ENCODE assay signal across 25 cellular contexts in genomic region chr7:83984076-83984475, GRCh38.
DNase-seq lines count a peak whose midpoint lies in the region; ATAC-seq and TF ChIP-seq lines count a peak whose summit lies in the region.
"Had no signal": no experiment of that assay in that cellular context is flagged by ENCODE, and none has a peak within 500 bp of the region (broad histone marks: within the 10 kb centered on the region; RNA-seq: fewer than 3 reads in every experiment).

No MANE protein-coding gene starts in this region.

- no peak overlapping the region for H3K4ac ChIP-seq in mesenchymal stem cell (ENCODE audit: low read depth in 1 of 2, low read length in 2 of 2)

- H3K36me3 ChIP-seq in HCT116 (ENCODE audit: control insufficient read depth in 1 of 2, insufficient read depth in 2 of 2, low read length in 2 of 2), result no peaks in the 10 kb centered on the region
- H3K36me3 ChIP-seq in mesenchymal stem cell (ENCODE audit: control insufficient read depth in 1 of 2, insufficient read depth in 2 of 2, low read depth in 1 of 2, low read length in 2 of 2), result no peaks in the 10 kb centered on the region

- H2BK5ac ChIP-seq in mesenchymal stem cell (ENCODE audit: low read depth, low read length, poor library complexity, severe bottlenecking), result no peak overlapping the region

- no peak overlapping the region for H4K91ac ChIP-seq in mesenchymal stem cell (ENCODE audit: low read length)

- H3K79me1 ChIP-seq in mesenchymal stem cell (replicated peaks; ENCODE audit: low read length, poor library complexity, severe bottlenecking), result no peaks in the 10 kb centered on the region

- no peak overlapping the region for H2BK15ac ChIP-seq in mesenchymal stem cell (ENCODE audit: low read depth, poor library complexity, severe bottlenecking)

- no peak overlapping the region for H2BK120ac ChIP-seq in mesenchymal stem cell (ENCODE audit: low read depth, low read length)

- DNase-seq in HCT116 (ENCODE audit: low read depth, low spot score) (no peak), choroid plexus epithelial cell (ENCODE audit: low read depth) (peak; percentile 33), fibroblast of peridontal ligament (ENCODE audit: extremely low read depth) (peak; percentile 40), mesenchymal stem cell (no peak), NCI-H1417 treated with DMSO at 0.1 percent for 48 hours (lab: John Stamatoyannopoulos, UW) (no peak)
- DNase-seq in stimulated activated CD4-positive, alpha-beta T cell treated with anti-CD3 and anti-CD28 coated beads, Interleukin-2, amount 100 ng/mL, for 24 hours, result no peak
- DNase-seq in activated effector memory CD4-positive, alpha-beta T cell treated with anti-CD3 and anti-CD28 coated beads, Interleukin-2, amount 50 U/mL, for 16 hours, result no peak
- DNase-seq: Caco-2; CD8-positive, alpha-beta T cell; DMS79; GF-D8; H7; Kasumi-1; NCI-H1092 treated with DMSO at 0.1 percent for 48 hours; NCI-H1436 treated with DMSO at 0.1 percent for 48 hours; NCI-H187 treated with DMSO at 0.1 percent for 48 hours; NCI-H2107; NCI-H446; NCI-H524 treated with DMSO at 0.1 percent for 48 hours; NCI-H774; SK-N-SH had no signal

- H2BK12ac ChIP-seq in mesenchymal stem cell (ENCODE audit: low read length in 2 of 2), result no peak overlapping the region

- no peaks in the 10 kb centered on the region; the same call in 1 of the 2 replicates for H4K20me1 ChIP-seq in HCT116 (ENCODE audit: insufficient read depth)

- CTCF ChIA-PET in HCT116 (lab: Charles Lee), result no interaction called here

- no peaks in the 10 kb centered on the region for H3K9me2 ChIP-seq in HCT116 (ENCODE audit: insufficient read depth)
- H3K9me2 ChIP-seq: SK-N-SH had no signal

- H3K27ac ChIP-seq in HCT116 (ENCODE audit: low read depth, low read length), result no peak overlapping the region
- H3K27ac ChIP-seq in mesenchymal stem cell (ENCODE audit: low read length, poor library complexity, severe bottlenecking), result no peak overlapping the region
- H3K27ac ChIP-seq: C4-2B had no signal

- no peak for TF ChIP-seq POLR2A in HCT116 (IDR thresholded peaks at IDR 0.05; ENCODE audit: borderline replicate concordance, extremely low read depth, insufficient read depth, insufficient read length)

- H3K4me1 ChIP-seq in HCT116 (ENCODE audit: control insufficient read depth in 1 of 2, insufficient read depth in 2 of 2, low read length in 2 of 2) (no peaks in the 10 kb centered on the region), mesenchymal stem cell (ENCODE audit: control insufficient read depth, insufficient read depth, low read depth, low read length) (no peaks in the 10 kb centered on the region)
- H3K4me1 ChIP-seq: Caco-2 had no signal

- H3K79me2 ChIP-seq in HCT116 (ENCODE audit: insufficient read depth, low read length), result no peaks in the 10 kb centered on the region

- H3K4me2 ChIP-seq in HCT116 (ENCODE audit: low read length), result no peak overlapping the region
- no peak overlapping the region for H3K4me2 ChIP-seq in mesenchymal stem cell (ENCODE audit: low read length, poor library complexity, severe bottlenecking)
- H3K4me2 ChIP-seq: SK-N-SH had no signal

- no peak overlapping the region for H3K18ac ChIP-seq in mesenchymal stem cell (ENCODE audit: low read depth in 1 of 2, low read length in 2 of 2)

- ATAC-seq in HCT116 (no peak), HG03196 (IDR thresholded peaks at IDR 0.05; ENCODE audit: unreplicated experiment) (no peak)
- ATAC-seq: CD8-positive, alpha-beta T cell; HepG2; K562 had no signal

- 90% methylated on average over 3 of the region's 4 CpGs for WGBS in mesenchymal stem cell

- H3K9me3 ChIP-seq in HCT116 (ENCODE audit: control insufficient read depth in 1 of 2, insufficient read depth in 1 of 2, low read depth in 1 of 2, low read length in 2 of 2) (no peaks in the 10 kb centered on the region), mesenchymal stem cell (ENCODE audit: control insufficient read depth, low read length) (no peaks in the 10 kb centered on the region)
- H3K9me3 ChIP-seq: Caco-2, SK-N-SH had no signal

- H2AK5ac ChIP-seq in mesenchymal stem cell (ENCODE audit: low read length, severe bottlenecking), result no peak overlapping the region

- no peak overlapping the region for H3K14ac ChIP-seq in mesenchymal stem cell (ENCODE audit: low read length in 2 of 2)

- H2AFZ ChIP-seq in HCT116 (ENCODE audit: low read depth, low read length, poor library complexity, severe bottlenecking) (peak overlapping the region; percentile 49), mesenchymal stem cell (ENCODE audit: low read depth, low read length) (no peak overlapping the region)

- POLR2A ChIA-PET in HCT116 (lab: Charles Lee), result no interaction called here

- intact Hi-C loops in HCT116 (cut with micrococcal nuclease), result no loop called here

- no peak for TF ChIP-seq RAD21 in HCT116 (IDR thresholded peaks at IDR 0.05; ENCODE audit: low read depth)

- RAD21 ChIA-PET in HCT116 (lab: Charles Lee; ENCODE audit: low non-redundant PET in 1 of 2, low total read pairs in 2 of 2, uncharacterized antibody in 2 of 2, unreplicated experiment in 2 of 2), result no interaction called here

- H4K8ac ChIP-seq in mesenchymal stem cell (ENCODE audit: low read length), result no peak overlapping the region

- H3K23ac ChIP-seq in mesenchymal stem cell (ENCODE audit: low read length in 2 of 2), result no peak overlapping the region

- TF ChIP-seq CTCF in HCT116 (IDR thresholded peaks at IDR 0.05 in 2 of 3, conservative IDR thresholded peaks at IDR 0.05 in 1 of 3; ENCODE audit: borderline replicate concordance in 1 of 3, insufficient read depth in 1 of 3, low read depth in 2 of 3, low read length in 2 of 3), result no peak
- no peak for TF ChIP-seq CTCF in choroid plexus epithelial cell (conservative IDR thresholded peaks at IDR 0.05; ENCODE audit: low read depth, low read length)

- H3K27me3 ChIP-seq in HCT116 (ENCODE audit: insufficient read depth, low read length) (no peaks in the 10 kb centered on the region), mesenchymal stem cell (ENCODE audit: control insufficient read depth in 1 of 2, insufficient read depth in 1 of 2, low read length in 2 of 2) (no peaks in the 10 kb centered on the region)

- no peak overlapping the region for H3K4me3 ChIP-seq in HCT116 (replicated peaks in 1 of 2; ENCODE audit: low read depth in 1 of 2, low read length in 2 of 2)
- no peak overlapping the region for H3K4me3 ChIP-seq in choroid plexus epithelial cell (ENCODE audit: low read depth, low read length)
- H3K4me3 ChIP-seq in mesenchymal stem cell (ENCODE audit: insufficient read depth in 1 of 2, low read depth in 1 of 2, low read length in 2 of 2), result no peak overlapping the region
- H3K4me3 ChIP-seq: K562 had no signal

- H3K9ac ChIP-seq in HCT116 (ENCODE audit: low read length), result no peak overlapping the region
- peak overlapping the region; percentile 59 for H3K9ac ChIP-seq in mesenchymal stem cell (ENCODE audit: low read length)
- H3K9ac ChIP-seq: SK-N-SH had no signal

- BruUV-seq in HCT116 (replicated peaks; lab: Mats Ljungman, UMichigan), result no TSS peak

TF ChIP-seq in HCT116, 20 proteins besides CTCF, POLR2A, EP300 and RAD21 (continues in another document):
- no peak for TF ChIP-seq ZBTB33 (IDR thresholded peaks at IDR 0.05; ENCODE audit: extremely low read depth, insufficient replicate concordance, low read length)
- no peak for TF ChIP-seq TCF7L2 (IDR thresholded peaks at IDR 0.05; ENCODE audit: borderline replicate concordance, extremely low read depth, insufficient read depth, insufficient read length)
- no peak for TF ChIP-seq MAX (IDR thresholded peaks at IDR 0.05)
- no peak for TF ChIP-seq ZFX (IDR thresholded peaks at IDR 0.05)
- TF ChIP-seq ZNF274 (IDR thresholded peaks at IDR 0.05; ENCODE audit: low read depth, low read length), result no peak
- TF ChIP-seq POLR2AphosphoS5 (IDR thresholded peaks at IDR 0.05; ENCODE audit: low read depth, low read length), result no peak
- TF ChIP-seq REST (IDR thresholded peaks at IDR 0.05; ENCODE audit: low read depth), result no peak

Comparison
In these comparisons a context has a peak if more than half of its experiments do, and no peak if none do; other contexts are left out.
1. DNase-seq: peak in choroid plexus epithelial cell (single experiment) and fibroblast of peridontal ligament (single experiment); none in HCT116 (single experiment), mesenchymal stem cell (single experiment), stimulated activated CD4-positive, alpha-beta T cell treated with anti-CD3 and anti-CD28 coated beads, Interleukin-2, amount 100 ng/mL, for 24 hours (0 of 2), activated effector memory CD4-positive, alpha-beta T cell treated with anti-CD3 and anti-CD28 coated beads, Interleukin-2, amount 50 U/mL, for 16 hours (single experiment) and NCI-H1417 treated with DMSO at 0.1 percent for 48 hours (single experiment).